30 cellular contexts compared by ENCODE assay signal in genomic region chr17:61848896-61849295, GRCh38.
"Had no signal": no experiment of that assay in that cellular context is flagged by ENCODE, and none has a peak within 500 bp of the region (broad histone marks: within the 10 kb centered on the region; RNA-seq: fewer than 3 reads in every experiment).

No MANE protein-coding gene starts in this region.

- H3K9me3 ChIP-seq: adrenal gland, body of pancreas, esophagus muscularis mucosa, gastrocnemius medialis, heart left ventricle had no signal

- ATAC-seq: activated naive CD8-positive, alpha-beta T cell treated with anti-CD3 and anti-CD28 coated beads, Interleukin-2, amount 50 U/mL, for 24 hours; activated T-cell treated with anti-CD3 and anti-CD28 coated beads, Interleukin-2, amount 50 U/mL, for 72 hours; body of pancreas; effector memory CD8-positive, alpha-beta T cell; foreskin keratinocyte; gastrocnemius medialis; heart left ventricle; WTC11 had no signal

- DNase-seq: activated CD4-positive, alpha-beta memory T cell treated with anti-CD3 and anti-CD28 coated beads, Interleukin-2, amount 10 ng/mL, durations not matched to agents 7 days and 5 days; activated CD4-positive, alpha-beta T cell treated with anti-CD3 and anti-CD28 coated beads for 1 hour; activated CD4-positive, alpha-beta T cell treated with anti-CD3 and anti-CD28 coated beads for 4 hours; activated CD4-positive, alpha-beta T cell treated with anti-CD3 and anti-CD28 coated beads, Interleukin-2, amount 10 ng/mL, durations not matched to agents 7 days and 5 days; activated CD4-positive, alpha-beta T cell treated with anti-CD3 and anti-CD28 coated beads, Interleukin-2, amount 50 U/mL, for 4 hours; activated CD8-positive, alpha-beta memory T cell treated with anti-CD3 and anti-CD28 coated beads, Interleukin-2, amount 50 U/mL, for 48 hours; activated gamma-delta T cell treated with Interleukin-2 at 50 U/mL for 16 hours; activated naive CD4-positive, alpha-beta T cell treated with Interleukin-2 at 50 U/mL for 16 hours; activated naive CD8-positive, alpha-beta T cell treated with anti-CD3 and anti-CD28 coated beads for 36 hours; activated naive CD8-positive, alpha-beta T cell treated with anti-CD3 and anti-CD28 coated beads, Interleukin-2, amount 50 U/mL, for 24 hours; activated T-cell treated with anti-CD3 and anti-CD28 coated beads for 4 hours; activated T-cell treated with anti-CD3 and anti-CD28 coated beads, Interleukin-2, amount 50 U/mL, for 24 hours; activated T-cell treated with anti-CD3 and anti-CD28 coated beads, Interleukin-2, amount 50 U/mL, for 72 hours; adrenal gland; amygdala; aorta; body of pancreas; caudate nucleus; cortex of kidney; dermis blood vessel endothelial cell; effector CD4-positive, alpha-beta T cell; effector memory CD8-positive, alpha-beta T cell; foreskin keratinocyte; gastrocnemius medialis; glutamatergic neuron; heart left ventricle; T-helper 2 cell had no signal

- H3K9me3 Mint-ChIP-seq: activated CD4-positive, alpha-beta memory T cell treated with anti-CD3 and anti-CD28 coated beads, Interleukin-2, amount 10 ng/mL, durations not matched to agents 7 days and 5 days; activated CD4-positive, alpha-beta T cell treated with anti-CD3 and anti-CD28 coated beads, Interleukin-2, amount 10 ng/mL, durations not matched to agents 7 days and 5 days; activated naive CD4-positive, alpha-beta T cell treated with anti-CD3 and anti-CD28 coated beads, Interleukin-2, amount 50 U/mL, for 24 hours; activated naive CD8-positive, alpha-beta T cell treated with anti-CD3 and anti-CD28 coated beads for 36 hours; activated naive CD8-positive, alpha-beta T cell treated with anti-CD3 and anti-CD28 coated beads, Interleukin-2, amount 50 U/mL, for 24 hours; activated T-cell treated with anti-CD3 and anti-CD28 coated beads, Interleukin-2, amount 50 U/mL, for 24 hours; activated T-cell treated with anti-CD3 and anti-CD28 coated beads, Interleukin-2, amount 50 U/mL, for 72 hours; effector memory CD8-positive, alpha-beta T cell; WTC11 had no signal

- H3K27ac Mint-ChIP-seq: activated CD4-positive, alpha-beta memory T cell treated with anti-CD3 and anti-CD28 coated beads, Interleukin-2, amount 10 ng/mL, durations not matched to agents 7 days and 5 days; activated CD4-positive, alpha-beta T cell treated with anti-CD3 and anti-CD28 coated beads, Interleukin-2, amount 10 ng/mL, durations not matched to agents 7 days and 5 days; activated naive CD4-positive, alpha-beta T cell treated with anti-CD3 and anti-CD28 coated beads, Interleukin-2, amount 50 U/mL, for 24 hours; activated naive CD8-positive, alpha-beta T cell treated with anti-CD3 and anti-CD28 coated beads for 36 hours; activated naive CD8-positive, alpha-beta T cell treated with anti-CD3 and anti-CD28 coated beads, Interleukin-2, amount 50 U/mL, for 24 hours; activated T-cell treated with anti-CD3 and anti-CD28 coated beads, Interleukin-2, amount 50 U/mL, for 24 hours; activated T-cell treated with anti-CD3 and anti-CD28 coated beads, Interleukin-2, amount 50 U/mL, for 72 hours; WTC11 had no signal

- H3K4me3 Mint-ChIP-seq: activated CD4-positive, alpha-beta memory T cell treated with anti-CD3 and anti-CD28 coated beads, Interleukin-2, amount 10 ng/mL, durations not matched to agents 7 days and 5 days; activated CD4-positive, alpha-beta T cell treated with anti-CD3 and anti-CD28 coated beads, Interleukin-2, amount 10 ng/mL, durations not matched to agents 7 days and 5 days; activated naive CD4-positive, alpha-beta T cell treated with anti-CD3 and anti-CD28 coated beads, Interleukin-2, amount 50 U/mL, for 24 hours; activated naive CD8-positive, alpha-beta T cell treated with anti-CD3 and anti-CD28 coated beads for 36 hours; activated naive CD8-positive, alpha-beta T cell treated with anti-CD3 and anti-CD28 coated beads, Interleukin-2, amount 50 U/mL, for 24 hours; activated T-cell treated with anti-CD3 and anti-CD28 coated beads, Interleukin-2, amount 50 U/mL, for 24 hours; activated T-cell treated with anti-CD3 and anti-CD28 coated beads, Interleukin-2, amount 50 U/mL, for 72 hours; effector memory CD8-positive, alpha-beta T cell; WTC11 had no signal

- H3K36me3 ChIP-seq: adrenal gland, esophagus muscularis mucosa, gastrocnemius medialis, heart left ventricle had no signal

- H3K27ac ChIP-seq: adrenal gland, body of pancreas, esophagus muscularis mucosa, foreskin keratinocyte, gastrocnemius medialis, heart left ventricle had no signal

- H3K27me3 ChIP-seq: adrenal gland, body of pancreas, esophagus muscularis mucosa, foreskin keratinocyte, gastrocnemius medialis, heart left ventricle had no signal

- H3K4me3 ChIP-seq: adrenal gland, body of pancreas, esophagus muscularis mucosa, gastrocnemius medialis, heart left ventricle had no signal

- H3K4me1 ChIP-seq: adrenal gland, body of pancreas, esophagus muscularis mucosa, gastrocnemius medialis, heart left ventricle had no signal

- H3K4me1 Mint-ChIP-seq: activated CD4-positive, alpha-beta T cell treated with anti-CD3 and anti-CD28 coated beads, Interleukin-2, amount 10 ng/mL, durations not matched to agents 7 days and 5 days; activated naive CD4-positive, alpha-beta T cell treated with anti-CD3 and anti-CD28 coated beads, Interleukin-2, amount 50 U/mL, for 24 hours; activated naive CD8-positive, alpha-beta T cell treated with anti-CD3 and anti-CD28 coated beads for 36 hours; activated naive CD8-positive, alpha-beta T cell treated with anti-CD3 and anti-CD28 coated beads, Interleukin-2, amount 50 U/mL, for 24 hours; WTC11 had no signal

- H3K27me3 Mint-ChIP-seq: activated CD4-positive, alpha-beta memory T cell treated with anti-CD3 and anti-CD28 coated beads, Interleukin-2, amount 10 ng/mL, durations not matched to agents 7 days and 5 days; activated CD4-positive, alpha-beta T cell treated with anti-CD3 and anti-CD28 coated beads, Interleukin-2, amount 10 ng/mL, durations not matched to agents 7 days and 5 days; activated naive CD4-positive, alpha-beta T cell treated with anti-CD3 and anti-CD28 coated beads, Interleukin-2, amount 50 U/mL, for 24 hours; activated naive CD8-positive, alpha-beta T cell treated with anti-CD3 and anti-CD28 coated beads for 36 hours; activated naive CD8-positive, alpha-beta T cell treated with anti-CD3 and anti-CD28 coated beads, Interleukin-2, amount 50 U/mL, for 24 hours; activated T-cell treated with anti-CD3 and anti-CD28 coated beads, Interleukin-2, amount 50 U/mL, for 24 hours; effector memory CD8-positive, alpha-beta T cell had no signal
